Comparison of ENCODE assay signal across 35 cellular contexts in genomic region chr2:6326958-6327357, GRCh38.
A peak's percentile ranks its signal among the peaks of the same experiment; 100 is the strongest.
DNase-seq lines count a peak whose midpoint lies in the region; ATAC-seq, FAIRE-seq and TF ChIP-seq lines count a peak whose summit lies in the region.
"Had no signal": no experiment of that assay in that cellular context is flagged by ENCODE, and none has a peak within 500 bp of the region (broad histone marks: within the 10 kb centered on the region; RNA-seq: fewer than 3 reads in every experiment).

No MANE protein-coding gene starts in this region.

- H2AFZ ChIP-seq in HepG2 (ENCODE audit: low read length) (no peak overlapping the region), neural progenitor cell (replicated peaks) (no peak overlapping the region)

- no peaks in the 10 kb centered on the region for H3K79me2 ChIP-seq in HepG2 (ENCODE audit: insufficient read depth, low read length)
- no peaks in the 10 kb centered on the region for H3K79me2 ChIP-seq in neural progenitor cell (ENCODE audit: low read depth)

- no peak for TF ChIP-seq RAD21 in HepG2 (CRISPR knock-in tag; IDR thresholded peaks at IDR 0.05)

- no peaks in the 10 kb centered on the region for H3K36me3 ChIP-seq in HepG2 (replicated peaks in 1 of 2; ENCODE audit: control insufficient read depth in 1 of 2, insufficient read depth in 2 of 2, low read length in 2 of 2)
- no peaks in the 10 kb centered on the region for H3K36me3 ChIP-seq in right lobe of liver
- H3K36me3 ChIP-seq in HEK293 (ENCODE audit: control insufficient read depth in 2 of 2, insufficient read depth in 1 of 2, low read length in 2 of 2) = no peaks in the 10 kb centered on the region
- no peaks in the 10 kb centered on the region for H3K36me3 ChIP-seq in neural progenitor cell
- H3K36me3 ChIP-seq: BE2C; BLaER1; BLaER1 treated with 17β-estradiol and CSF1 and Interleukin-3, amounts not matched to agents 10 nM and 100 nM had no signal

- ATAC-seq in HepG2 = no peak
- ATAC-seq in right lobe of liver = no peak
- ATAC-seq in GM19467 (IDR thresholded peaks at IDR 0.05; ENCODE audit: unreplicated experiment) = no peak
- ATAC-seq: A549; CD8-positive, alpha-beta T cell had no signal

- no peak overlapping the region for H3K4me3 Mint-ChIP-seq in neural progenitor cell
- H3K4me3 Mint-ChIP-seq: B cell; CD14-positive monocyte; CD4-positive, alpha-beta memory T cell; CD4-positive, alpha-beta T cell; CD4-positive, CD25-positive, alpha-beta regulatory T cell; CD8-positive, alpha-beta memory T cell; CD8-positive, alpha-beta T cell had no signal

- peaks cover 40% of the 10 kb centered on the region for H3K9me3 Mint-ChIP-seq in neural progenitor cell

- H3K27ac Mint-ChIP-seq in neural progenitor cell = peak overlapping the region; percentile 21
- H3K27ac Mint-ChIP-seq: B cell; CD4-positive, alpha-beta memory T cell; CD4-positive, alpha-beta T cell; CD4-positive, CD25-positive, alpha-beta regulatory T cell; CD8-positive, alpha-beta memory T cell; CD8-positive, alpha-beta T cell had no signal

- peaks cover 12% of the 10 kb centered on the region for H3K27me3 Mint-ChIP-seq in neural progenitor cell (ENCODE audit: insufficient read depth, low read depth)
- H3K27me3 Mint-ChIP-seq: B cell; CD4-positive, alpha-beta memory T cell; CD4-positive, alpha-beta T cell; CD4-positive, CD25-positive, alpha-beta regulatory T cell; CD8-positive, alpha-beta memory T cell had no signal

- intact Hi-C loops in HepG2 (cut with micrococcal nuclease; ENCODE audit: unreplicated experiment) (no loop called here), right lobe of liver (cut with DNase I) (no loop called here)

- TF ChIP-seq CTCF in HepG2 (CRISPR knock-in tag; IDR thresholded peaks at IDR 0.05) (no peak), right lobe of liver (IDR thresholded peaks at IDR 0.05) (no peak), HEK293 (tag by site-specific recombination; IDR thresholded peaks at IDR 0.05) (no peak), neural progenitor cell (IDR thresholded peaks at IDR 0.05) (no peak)

- CTCF ChIA-PET in HepG2 (lab: Yijun Ruan, JAX; ENCODE audit: low intra/inter-chr PET ratio, low total read pairs) (no interaction called here), HEK293 (lab: Yijun Ruan, JAX) (no interaction called here)

- peaks cover 10% of the 10 kb centered on the region for H3K4me1 Mint-ChIP-seq in neural progenitor cell
- H3K4me1 Mint-ChIP-seq: B cell; CD14-positive monocyte; CD4-positive, alpha-beta memory T cell; CD4-positive, CD25-positive, alpha-beta regulatory T cell; CD8-positive, alpha-beta memory T cell had no signal

- TF ChIP-seq POLR2A in HepG2 (IDR thresholded peaks at IDR 0.05; ENCODE audit: insufficient read depth in 1 of 2, low read depth in 2 of 2, low read length in 2 of 2) (no peak), right lobe of liver (IDR thresholded peaks at IDR 0.05) (no peak)

- BruUV-seq in HepG2 (replicated peaks; lab: Mats Ljungman, UMichigan) = no TSS peak

- H3K9ac ChIP-seq in HepG2 (ENCODE audit: insufficient read depth, low read depth, low read length) (no peak overlapping the region), neural progenitor cell (no peak overlapping the region)
- H3K9ac ChIP-seq: BLaER1; BLaER1 treated with 17β-estradiol and CSF1 and Interleukin-3, amounts not matched to agents 10 nM and 100 nM had no signal

- H3F3A ChIP-seq in neural progenitor cell (ENCODE audit: low read depth) = peaks cover 19% of the 10 kb centered on the region

- TF ChIP-seq EP300 in HepG2 (IDR thresholded peaks at IDR 0.05; ENCODE audit: low read depth in 2 of 2, low read length in 2 of 2) (no peak), HepG2 (CRISPR knock-in tag; IDR thresholded peaks at IDR 0.05; ENCODE audit: borderline replicate concordance) (no peak)

- POLR2A ChIA-PET in HepG2 (lab: Yijun Ruan, JAX) = no interaction called here
- POLR2A ChIA-PET in HEK293 (lab: Yijun Ruan, JAX) = no interaction called here

- no peaks in the 10 kb centered on the region for H4K20me1 ChIP-seq in HepG2 (ENCODE audit: insufficient read depth, low read length)
- H4K20me1 ChIP-seq in neural progenitor cell (ENCODE audit: low read depth) = no peaks in the 10 kb centered on the region
- H4K20me1 ChIP-seq: BLaER1; BLaER1 treated with 17β-estradiol and CSF1 and Interleukin-3, amounts not matched to agents 10 nM and 100 nM had no signal

- in situ Hi-C loops in HepG2 (cut with HindIII; ENCODE audit: extremely low pct_ligation_motif_present, low pct_unique_long_range_greater_than_20kb) = no loop called here

- H3K9me3 ChIP-seq in HepG2 (ENCODE audit: low read length) (peaks cover 40% of the 10 kb centered on the region; the same call in 1 of the 2 replicates), right lobe of liver (no peaks in the 10 kb centered on the region), HEK293 (ENCODE audit: control insufficient read depth, insufficient read depth, low read depth, low read length) (no peaks in the 10 kb centered on the region), neural progenitor cell (ENCODE audit: low read depth) (no peaks in the 10 kb centered on the region)
- H3K9me3 ChIP-seq: A549, Caco-2 had no signal

- H3K27ac ChIP-seq in HepG2 (ENCODE audit: extremely low read length, insufficient read depth, low read length) (no peak overlapping the region), right lobe of liver (no peak overlapping the region), HEK293 (ENCODE audit: extremely low read depth, low read depth, low read length) (no peak overlapping the region), neural progenitor cell (no peak overlapping the region)
- H3K27ac ChIP-seq: 22Rv1; A549; BLaER1; BLaER1 treated with 17β-estradiol and CSF1 and Interleukin-3, amounts not matched to agents 10 nM and 100 nM; C4-2B had no signal

- WGBS in HepG2 (ENCODE audit: low lambda C conversion rate) = 8% methylated on average over 3 of the region's 3 CpGs
- WGBS in right lobe of liver (ENCODE audit: insufficient coverage, low coverage, low lambda C conversion rate, missing lambda C conversion rate) = 62% methylated on average over 3 of the region's 3 CpGs

- no peak for DNase-seq in HepG2 (ENCODE audit: low spot score)
- DNase-seq in right lobe of liver = no peak
- no peak for DNase-seq in neural progenitor cell (ENCODE audit: low spot score)
- DNase-seq in NCI-H2227 treated with DMSO at 0.1 percent for 48 hours (lab: John Stamatoyannopoulos, UW) = no peak
- DNase-seq: 8988T; ACHN; AML-193; BE2C; C1 segment of cervical spinal cord; Caco-2; Calu3; CD4-positive, alpha-beta memory T cell; CD4-positive, alpha-beta T cell; CD4-positive, CD25-positive, alpha-beta regulatory T cell; CD8-positive, alpha-beta memory T cell; CD8-positive, alpha-beta T cell; COR-L47; DMS 273 treated with DMSO at 0.1 percent for 48 hours; DMS153; DMS53; DMS79; DMS79 treated with DMSO at 0.1 percent for 48 hours; DND-41; EL had no signal

- H3K4me2 ChIP-seq in HepG2 (ENCODE audit: low read depth, low read length) (no peak overlapping the region), neural progenitor cell (no peak overlapping the region)
- H3K4me2 ChIP-seq: A549; BLaER1; BLaER1 treated with 17β-estradiol and CSF1 and Interleukin-3, amounts not matched to agents 10 nM and 100 nM had no signal

- FAIRE-seq in HepG2 (lab: Jason Lieb, UNC) = no peak
- FAIRE-seq: A204.1, A549, D721Med had no signal

- H3K27me3 ChIP-seq in HepG2 (ENCODE audit: control insufficient read depth in 1 of 2, insufficient read depth in 2 of 2, low read length in 2 of 2) = no peaks in the 10 kb centered on the region
- H3K27me3 ChIP-seq in right lobe of liver = no peaks in the 10 kb centered on the region
- no peaks in the 10 kb centered on the region for H3K27me3 ChIP-seq in neural progenitor cell
- H3K27me3 ChIP-seq: BE2C; BLaER1; BLaER1 treated with 17β-estradiol and CSF1 and Interleukin-3, amounts not matched to agents 10 nM and 100 nM had no signal

- H3K36me3 Mint-ChIP-seq in neural progenitor cell = peaks cover 2% of the 10 kb centered on the region
- H3K36me3 Mint-ChIP-seq: CD14-positive monocyte; CD4-positive, alpha-beta memory T cell; CD4-positive, CD25-positive, alpha-beta regulatory T cell; CD8-positive, alpha-beta memory T cell; CD8-positive, alpha-beta T cell had no signal

- H3K4me1 ChIP-seq in HepG2 (ENCODE audit: insufficient read depth, low read length) (no peaks in the 10 kb centered on the region), right lobe of liver (no peaks in the 10 kb centered on the region), HEK293 (ENCODE audit: control insufficient read depth, insufficient read depth, low read length) (no peaks in the 10 kb centered on the region), neural progenitor cell (peaks cover 10% of the 10 kb centered on the region)
- H3K4me1 ChIP-seq: A549; BE2C; BLaER1; BLaER1 treated with 17β-estradiol and CSF1 and Interleukin-3, amounts not matched to agents 10 nM and 100 nM; Caco-2 had no signal

- no peak overlapping the region for H3K4me3 ChIP-seq in HepG2 (replicated peaks in 1 of 3; ENCODE audit: insufficient read depth in 1 of 3, low read depth in 2 of 3, low read length in 3 of 3)
- no peak overlapping the region for H3K4me3 ChIP-seq in right lobe of liver
- no peak overlapping the region for H3K4me3 ChIP-seq in HEK293 (ENCODE audit: low read depth, low read length)
- H3K4me3 ChIP-seq in neural progenitor cell = no peak overlapping the region
- H3K4me3 ChIP-seq: A549; BLaER1; BLaER1 treated with 17β-estradiol and CSF1 and Interleukin-3, amounts not matched to agents 10 nM and 100 nM had no signal

TF ChIP-seq in HepG2, 621 proteins besides CTCF, POLR2A, EP300 and RAD21:
- TF ChIP-seq CREB1 (IDR thresholded peaks at IDR 0.05) (peak; percentile 87), CREB1 (CRISPR knock-in tag; IDR thresholded peaks at IDR 0.05) (no peak), ATF7 (IDR thresholded peaks at IDR 0.05) (peak; percentile 95), ATF7 (CRISPR knock-in tag; IDR thresholded peaks at IDR 0.05) (no peak), THYN1 (CRISPR knock-in tag; IDR thresholded peaks at IDR 0.05; ENCODE audit: borderline replicate concordance, low read depth) (no peak)

TF ChIP-seq in HEK293, 187 proteins besides CTCF, POLR2A, EP300 and RAD21:
- TF ChIP-seq ATF2 (tag by site-specific recombination; IDR thresholded peaks at IDR 0.05; ENCODE audit: low read depth) (peak; percentile 48; the same call in 1 of the 2 replicates), ZNF366 (tag by site-specific recombination; conservative IDR thresholded peaks at IDR 0.05) (no peak), SETDB1 (IDR thresholded peaks at IDR 0.05; ENCODE audit: insufficient read length, low read length) (no peak)

Comparison
In these comparisons a context has a peak if more than half of its experiments do, and no peak if none do; other contexts are left out.
1. Of the 63 proteins assayed by ChIP-seq in both HepG2 and HEK293: peak only in HepG2: none; only in HEK293: ATF2; in both: none; in neither: 62.